18 cellular contexts compared by ENCODE assay signal in genomic region chr2:180572346-180572745, GRCh38.
"Had no signal": no experiment of that assay in that cellular context is flagged by ENCODE, and none has a peak within 500 bp of the region (broad histone marks: within the 10 kb centered on the region; RNA-seq: fewer than 3 reads in every experiment).

No MANE protein-coding gene starts in this region.

- H3K27ac ChIP-seq: ascending aorta, dorsolateral prefrontal cortex, foreskin keratinocyte, spleen, thoracic aorta had no signal

- H3K9me3 ChIP-seq: ascending aorta, spleen, thoracic aorta had no signal

- H3K36me3 ChIP-seq: ascending aorta, spleen, thoracic aorta had no signal

- ATAC-seq: foreskin keratinocyte, right cardiac atrium had no signal

- H3K4me1 ChIP-seq: ascending aorta, spleen had no signal

- H3K4me1 Mint-ChIP-seq: activated CD4-positive, alpha-beta T cell treated with anti-CD3 and anti-CD28 coated beads, Interleukin-2, amount 10 ng/mL, durations not matched to agents 7 days and 5 days; endodermal cell; immature natural killer cell; nephron progenitor cell had no signal

- H3K36me3 Mint-ChIP-seq: immature natural killer cell, mesothelial cell of epicardium had no signal

- H3K27me3 ChIP-seq: ascending aorta, dorsolateral prefrontal cortex, foreskin keratinocyte, spleen had no signal

- H3K27ac Mint-ChIP-seq: activated CD4-positive, alpha-beta T cell treated with anti-CD3 and anti-CD28 coated beads, Interleukin-2, amount 10 ng/mL, durations not matched to agents 7 days and 5 days; activated T-helper 1 cell treated with anti-CD3 and anti-CD28 coated beads, Interleukin-12 subunit alpha, Interleukin-12 subunit beta, Interleukin-2, Interleukin-4 antibody, amounts not matched to agents 30 ng/mL and 10 ng/mL and 1 ng/mL, durations not matched to agents 14 hours and 24 hours and 36 hours; endodermal cell; immature natural killer cell; mesothelial cell of epicardium; nephron progenitor cell; progenitor cell of endocrine pancreas had no signal

- DNase-seq: activated CD4-positive, alpha-beta T cell treated with anti-CD3 and anti-CD28 coated beads, Interleukin-2, amount 10 ng/mL, durations not matched to agents 7 days and 5 days; activated CD8-positive, alpha-beta memory T cell treated with anti-CD3 and anti-CD28 coated beads for 24 hours; activated naive CD4-positive, alpha-beta T cell; dorsolateral prefrontal cortex; endodermal cell; erythroblast; foreskin keratinocyte; glutamatergic neuron; immature natural killer cell; nephron progenitor cell; right cardiac atrium; spleen; stimulated activated CD4-positive, alpha-beta T cell treated with anti-CD3 and anti-CD28 coated beads, Interleukin-1b, Interleukin-23, amount 100 ng/mL, for 48 hours had no signal

- H3K4me3 ChIP-seq: ascending aorta, dorsolateral prefrontal cortex, spleen, thoracic aorta had no signal

- H3K27me3 Mint-ChIP-seq: progenitor cell of endocrine pancreas had no signal

- H3K9me3 Mint-ChIP-seq: activated CD4-positive, alpha-beta T cell treated with anti-CD3 and anti-CD28 coated beads, Interleukin-2, amount 10 ng/mL, durations not matched to agents 7 days and 5 days; activated T-helper 1 cell treated with anti-CD3 and anti-CD28 coated beads, Interleukin-12 subunit alpha, Interleukin-12 subunit beta, Interleukin-2, Interleukin-4 antibody, amounts not matched to agents 30 ng/mL and 10 ng/mL and 1 ng/mL, durations not matched to agents 14 hours and 24 hours and 36 hours; endodermal cell; nephron progenitor cell had no signal

- H3K4me3 Mint-ChIP-seq: activated CD4-positive, alpha-beta T cell treated with anti-CD3 and anti-CD28 coated beads, Interleukin-2, amount 10 ng/mL, durations not matched to agents 7 days and 5 days; activated T-helper 1 cell treated with anti-CD3 and anti-CD28 coated beads, Interleukin-12 subunit alpha, Interleukin-12 subunit beta, Interleukin-2, Interleukin-4 antibody, amounts not matched to agents 30 ng/mL and 10 ng/mL and 1 ng/mL, durations not matched to agents 14 hours and 24 hours and 36 hours; endodermal cell; immature natural killer cell; mesothelial cell of epicardium; nephron progenitor cell had no signal
